20 cellular contexts compared by ENCODE assay signal in genomic region chr11:328012-328411, GRCh38. TPM values are rescaled to one million over a fixed set of nuclear protein-coding genes. Genes with fewer than 3 reads are reported as not detected.
DNase-seq lines count a peak whose midpoint lies in the region; ATAC-seq, FAIRE-seq and TF ChIP-seq lines count a peak whose summit lies in the region.
"Had no signal": no experiment of that assay in that cellular context is flagged by ENCODE, and none has a peak within 500 bp of the region (broad histone marks: within the 10 kb centered on the region; RNA-seq: fewer than 3 reads in every experiment).

No MANE protein-coding gene starts in this region.

- no peak for TF ChIP-seq POLR2A in gastroesophageal sphincter (IDR thresholded peaks at IDR 0.05)

- H3K9me3 ChIP-seq in gastroesophageal sphincter (no peaks in the 10 kb centered on the region), osteoblast (ENCODE audit: low read depth, low read length) (no peaks in the 10 kb centered on the region)
- H3K9me3 ChIP-seq: Peyer's patch had no signal

- H3K36me3 ChIP-seq in gastroesophageal sphincter (no peaks in the 10 kb centered on the region), osteoblast (ENCODE audit: insufficient read depth, low read length) (no peaks in the 10 kb centered on the region)
- H3K36me3 ChIP-seq: cardiac muscle cell, Peyer's patch had no signal

- H3K27ac Mint-ChIP-seq in T-helper 2 cell treated with Interferon-gamma antibody and Interleukin-4, amounts not matched to agents 5 μg/mL and 100 μg/mL, for 36 hours, result peak overlapping the region; percentile 49
- no peak overlapping the region for H3K27ac Mint-ChIP-seq in Calu3 (ENCODE audit: unreplicated experiment)

- H3K27me3 Mint-ChIP-seq in T-helper 2 cell treated with Interferon-gamma antibody and Interleukin-4, amounts not matched to agents 5 μg/mL and 100 μg/mL, for 36 hours (ENCODE audit: low read depth), result no peaks in the 10 kb centered on the region
- peaks cover 28% of the 10 kb centered on the region for H3K27me3 Mint-ChIP-seq in Calu3 (ENCODE audit: unreplicated experiment)
- H3K27me3 Mint-ChIP-seq: CD4-positive, alpha-beta T cell; effector memory CD8-positive, alpha-beta T cell had no signal

- FAIRE-seq in GM19239 (lab: Jason Lieb, UNC), result peak; percentile 69

- H3K36me3 Mint-ChIP-seq in T-helper 2 cell treated with Interferon-gamma antibody and Interleukin-4, amounts not matched to agents 5 μg/mL and 100 μg/mL, for 36 hours (ENCODE audit: low read depth), result peaks cover 10% of the 10 kb centered on the region
- peaks cover 4% of the 10 kb centered on the region for H3K36me3 Mint-ChIP-seq in Calu3 (ENCODE audit: insufficient read depth, unreplicated experiment)

- H3K4me1 ChIP-seq in gastroesophageal sphincter (peaks cover 12 to 49% (median 31%) of the 10 kb centered on the region in 3 donors), osteoblast (ENCODE audit: insufficient read depth, low read length) (peaks cover 14% of the 10 kb centered on the region)
- H3K4me1 ChIP-seq: parathyroid adenoma had no signal

- H3K4me2 ChIP-seq in osteoblast (ENCODE audit: insufficient read depth, low read length), result no peak overlapping the region

- H3K4me3 Mint-ChIP-seq in T-helper 2 cell treated with Interferon-gamma antibody and Interleukin-4, amounts not matched to agents 5 μg/mL and 100 μg/mL, for 36 hours, result peak overlapping the region; percentile 21
- H3K4me3 Mint-ChIP-seq in Calu3 (ENCODE audit: low read depth, unreplicated experiment), result no peak overlapping the region

- peak overlapping the region in 3 of 4 donors; percentile 20 to 88 (median 85) for H3K27ac ChIP-seq in gastroesophageal sphincter
- H3K27ac ChIP-seq in osteoblast (ENCODE audit: low read depth, low read length), result no peak overlapping the region
- H3K27ac ChIP-seq: 22Rv1 had no signal

- no TSS peak for BruUV-seq in Calu3 (replicated peaks; lab: Mats Ljungman, UMichigan)

- no peak for DNase-seq in T-helper 2 cell treated with Interferon-gamma antibody and Interleukin-4, amounts not matched to agents 5 μg/mL and 100 μg/mL, for 36 hours (ENCODE audit: low spot score)
- DNase-seq in T-helper 2 cell (no peak), GM19239 (ENCODE audit: insufficient read length, low spot score) (no peak), osteoblast (ENCODE audit: insufficient read length, low spot score, missing footprints) (peak; percentile 30), Calu3 (no peak)
- DNase-seq: activated CD4-positive, alpha-beta T cell treated with anti-CD3 and anti-CD28 coated beads for 1 hour; CD4-positive, alpha-beta T cell; effector memory CD8-positive, alpha-beta T cell; NCI-H1930; NCI-H526; Peyer's patch had no signal

- H3K4me3 ChIP-seq in gastroesophageal sphincter (no peak overlapping the region), osteoblast (ENCODE audit: insufficient read depth, low read length) (no peak overlapping the region)
- H3K4me3 ChIP-seq: cardiac muscle cell had no signal

- H3K27me3 ChIP-seq in gastroesophageal sphincter (no peaks in the 10 kb centered on the region), osteoblast (ENCODE audit: insufficient read depth, low read length) (no peaks in the 10 kb centered on the region)
- H3K27me3 ChIP-seq: cardiac muscle cell, Peyer's patch had no signal

- H2AFZ ChIP-seq in osteoblast (ENCODE audit: low read length), result no peak overlapping the region

- TF ChIP-seq CTCF in gastroesophageal sphincter (IDR thresholded peaks at IDR 0.05) (no peak), osteoblast (IDR thresholded peaks at IDR 0.05; ENCODE audit: extremely low read depth, low read depth, low read length) (no peak), Calu3 (IDR thresholded peaks at IDR 0.05; ENCODE audit: unreplicated experiment) (no peak)

- TF ChIP-seq EP300 in gastroesophageal sphincter (IDR thresholded peaks at IDR 0.05), result no peak

- intact Hi-C loops in Calu3 (cut with micrococcal nuclease; ENCODE audit: unreplicated experiment), result no loop called here

- ATAC-seq in gastroesophageal sphincter, result no peak
- no peak for ATAC-seq in GM18867 (IDR thresholded peaks at IDR 0.05; ENCODE audit: unreplicated experiment)
- ATAC-seq in HG03469 (IDR thresholded peaks at IDR 0.05; ENCODE audit: unreplicated experiment), result no peak

- 91 to 92% methylated on average over 9 to 10 of the region's 13 CpGs for WGBS in gastroesophageal sphincter (ENCODE audit: low coverage in 1 of 2), 2 donors

- CTCF ChIA-PET in Calu3 (lab: Charles Lee), result interaction anchor here (0.9 kb wide), 1 partner anchor 21 kb away, joined by 3 read pairs; no protein-coding TSS in a partner anchor

- no peaks in the 10 kb centered on the region for H3K79me2 ChIP-seq in osteoblast (ENCODE audit: insufficient read depth, low read length)
- H3K79me2 ChIP-seq: parathyroid adenoma had no signal

- peaks cover 65% of the 10 kb centered on the region for H3K4me1 Mint-ChIP-seq in T-helper 2 cell treated with Interferon-gamma antibody and Interleukin-4, amounts not matched to agents 5 μg/mL and 100 μg/mL, for 36 hours (ENCODE audit: low read depth)
- no peaks in the 10 kb centered on the region for H3K4me1 Mint-ChIP-seq in Calu3 (ENCODE audit: low read depth, unreplicated experiment)

- H4K20me1 ChIP-seq in osteoblast (ENCODE audit: insufficient read depth, low read length), result no peaks in the 10 kb centered on the region

- H3K9me3 Mint-ChIP-seq in T-helper 2 cell treated with Interferon-gamma antibody and Interleukin-4, amounts not matched to agents 5 μg/mL and 100 μg/mL, for 36 hours, result no peaks in the 10 kb centered on the region
- no peaks in the 10 kb centered on the region for H3K9me3 Mint-ChIP-seq in Calu3 (ENCODE audit: low read depth, unreplicated experiment)
- H3K9me3 Mint-ChIP-seq: CD4-positive, alpha-beta T cell; effector memory CD8-positive, alpha-beta T cell had no signal

RNA-seq across cellular contexts. Expression of gene IFITM3, which starts 7.4 kb away (rescaled TPM):
- total RNA-seq in gastroesophageal sphincter, result 100 to 1,000 TPM; 219 to 467 (median 305) TPM
- total RNA-seq in osteoblast, result 98.4 and 116 TPM in 2 replicates
- 264 and 492 TPM in 2 replicates for total RNA-seq in Calu3 (2022)

RNA-seq across cellular contexts. Expression of gene IFITM1, which starts 14.2 kb away (rescaled TPM):
- 100 to 1,000 TPM in 3 of 4 donors, 10 to 100 TPM in 1; 29.9 to 138 (median 112) TPM for total RNA-seq in gastroesophageal sphincter
- 48.6 and 64.4 TPM in 2 replicates for total RNA-seq in osteoblast
- total RNA-seq in Calu3 (2022), result 45.6 and 179 TPM in 2 replicates

RNA-seq across cellular contexts. Expression of gene IFITM2, which starts 20.4 kb away (rescaled TPM):
- total RNA-seq in gastroesophageal sphincter, result 100 to 1,000 TPM in 3 of 4 donors, 10 to 100 TPM in 1; 89.3 to 183 (median 126) TPM
- 54.5 and 105 TPM in 2 replicates for total RNA-seq in osteoblast
- 29.1 and 117 TPM in 2 replicates for total RNA-seq in Calu3 (2022)

RNA-seq across cellular contexts. Expression of gene IFITM5, which starts 28.7 kb away (rescaled TPM):
- total RNA-seq in gastroesophageal sphincter (not detected), osteoblast (not detected in 2 replicates), Calu3 (2022) (not detected in 2 replicates)
- total RNA-seq: cardiac muscle cell; CD4-positive, alpha-beta T cell; G401; HT-29; MCF 10A; Peyer's patch had no signal

RNA-seq across cellular contexts. Expression of gene PGGHG, which starts 39.1 kb away (rescaled TPM):
- 10 to 100 TPM in 2 of 4 donors, 1 to 10 TPM in 2; 8.5 to 35.3 (median 15.5) TPM for total RNA-seq in gastroesophageal sphincter
- 7.7 and 8.7 TPM in 2 replicates for total RNA-seq in osteoblast
- 9.5 and 13.5 TPM in 2 replicates for total RNA-seq in Calu3 (2022)
